Comparison of ENCODE assay signal across 12 cellular contexts in the genomic region with DNA sequence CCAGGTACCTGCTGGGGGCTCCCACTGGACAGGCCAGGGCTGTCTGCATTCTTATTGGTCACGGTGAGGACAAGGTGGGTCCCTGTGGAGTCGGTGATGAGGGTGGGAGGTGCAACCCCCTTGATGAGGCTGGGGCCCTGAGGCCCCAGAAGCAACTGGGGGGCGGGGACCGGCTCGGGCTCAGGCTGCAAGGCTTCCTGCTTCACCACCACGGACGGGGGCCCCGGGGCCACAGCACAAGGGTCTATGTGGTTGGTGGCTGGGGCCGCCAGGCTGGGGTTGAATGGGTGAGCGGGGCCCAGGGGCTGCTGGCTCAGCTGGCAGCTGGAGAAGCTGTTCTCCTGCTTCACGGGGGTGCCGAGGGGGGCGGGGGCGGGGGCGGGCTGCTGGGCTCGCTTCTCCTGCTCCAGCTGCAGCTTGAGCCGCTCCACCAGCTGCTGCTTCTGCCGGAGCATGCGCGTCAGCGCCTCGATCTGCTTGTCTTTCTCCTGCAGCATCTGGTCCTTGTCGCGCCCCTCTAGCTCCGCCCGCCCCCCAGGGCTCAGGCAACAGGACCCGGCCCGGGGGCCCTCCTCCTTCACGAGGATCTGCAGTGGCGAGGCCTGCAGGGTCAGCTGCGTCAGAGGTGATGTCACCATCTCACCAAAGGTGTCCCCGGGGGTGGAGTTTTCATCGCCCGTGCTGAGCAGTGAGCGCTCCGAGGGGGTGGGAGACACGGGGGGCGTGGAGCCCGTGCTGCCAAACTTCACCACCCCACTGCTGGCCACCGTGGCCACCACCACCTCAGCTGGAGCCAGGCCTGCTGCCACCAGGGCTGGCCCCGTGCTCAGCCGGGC. TPM values are rescaled to one million over a fixed set of nuclear protein-coding genes. Genes with fewer than 3 reads are reported as not detected.
DNase-seq lines count a peak whose midpoint lies in the region; ATAC-seq and TF ChIP-seq lines count a peak whose summit lies in the region.
"Had no signal": no experiment of that assay in that cellular context is flagged by ENCODE, and none has a peak within 500 bp of the region (broad histone marks: within the 10 kb centered on the region; RNA-seq: fewer than 3 reads in every experiment).

No MANE protein-coding gene starts in this region.

- intact Hi-C loops in left ventricle myocardium inferior (cut with micrococcal nuclease), result no loop called here

- H3K4me1 Mint-ChIP-seq in T-cell, result peaks cover 24 to 48% (median 35%) of the 10 kb centered on the region in 3 donors

- H3K36me3 ChIP-seq in BE2C (peaks cover 38% of the 10 kb centered on the region), left ventricle myocardium inferior (peaks cover 75% of the 10 kb centered on the region)

- H3K27me3 ChIP-seq in BE2C (no peaks in the 10 kb centered on the region), left ventricle myocardium inferior (ENCODE audit: low read depth) (no peaks in the 10 kb centered on the region)
- H3K27me3 ChIP-seq: suprapubic skin had no signal

- H3K9me3 Mint-ChIP-seq in T-cell, result no peaks in the 10 kb centered on the region

- TF ChIP-seq POLR2A in erythroblast (IDR thresholded peaks at IDR 0.05; ENCODE audit: low read length), result no peak

- H3K36me3 Mint-ChIP-seq in T-cell, result peaks cover 46% of the 10 kb centered on the region

- CTCF ChIA-PET in T-cell (lab: Charles Lee), result interaction anchor here in 1 of 2 donors (0.6 kb wide), 1 partner anchor 423 kb away, joined by 8 read pairs; no protein-coding TSS in a partner anchor

- peaks cover 11% of the 10 kb centered on the region for H3K4me1 ChIP-seq in BE2C
- H3K4me1 ChIP-seq in left ventricle myocardium inferior, result peaks cover 11% of the 10 kb centered on the region

- ATAC-seq in T-cell (replicated peaks in 1 of 4) (peak in 1 of 4 experiments; percentile 81), GM18870 (IDR thresholded peaks at IDR 0.05; ENCODE audit: unreplicated experiment) (no peak)

- H3K27me3 Mint-ChIP-seq in T-cell, result no peaks in the 10 kb centered on the region

- TF ChIP-seq CTCF in BE2C (IDR thresholded peaks at IDR 0.05; ENCODE audit: low read depth, low read length), result no peak
- no peak for TF ChIP-seq CTCF in left ventricle myocardium inferior (IDR thresholded peaks at IDR 0.05; ENCODE audit: borderline replicate concordance)

- H3K9me3 ChIP-seq in BE2C, result no peaks in the 10 kb centered on the region
- no peaks in the 10 kb centered on the region for H3K9me3 ChIP-seq in left ventricle myocardium inferior (replicated peaks)
- H3K9me3 ChIP-seq: suprapubic skin had no signal

- H3K4me3 Mint-ChIP-seq in T-cell, result no peak overlapping the region

- DNase-seq in BE2C, result peak; percentile 96
- peak; percentile 91 for DNase-seq in NAMALWA (ENCODE audit: low spot score)
- DNase-seq in T-cell, result peak in 24 of 34 experiments; percentile 6 to 60 (median 28)
- peak; percentile 29 for DNase-seq in left ventricle myocardium inferior
- DNase-seq in activated CD4-positive, alpha-beta T cell treated with anti-CD3 and anti-CD28 coated beads, Interleukin-2, amount 50 U/mL, for 48 hours, result no peak
- DNase-seq in erythroblast (lab: John Stamatoyannopoulos, UW), result no peak
- no peak for DNase-seq in stimulated activated naive CD4-positive, alpha-beta T cell treated with Interleukin-2 at 50 U/mL for 16 hours (lab: John Stamatoyannopoulos, UW)
- DNase-seq: activated naive CD4-positive, alpha-beta T cell treated with Interleukin-2 at 50 U/mL for 16 hours; KBM-7 had no signal

- no peak overlapping the region for H3K27ac ChIP-seq in left ventricle myocardium inferior (replicated peaks)
- H3K27ac ChIP-seq: suprapubic skin, VCaP had no signal

- H3K4me3 ChIP-seq in BE2C (ENCODE audit: low read depth, low read length) (no peak overlapping the region), left ventricle myocardium inferior (no peak overlapping the region)
- H3K4me3 ChIP-seq: suprapubic skin had no signal

- H3K27ac Mint-ChIP-seq in T-cell, result peak overlapping the region in 1 of 2 donors; percentile 58

- POLR2A ChIA-PET in T-cell (lab: Charles Lee), result interaction anchor here (0.6 kb wide), 2 partner anchors 1077 to 1747 kb away, joined by 3 read pairs; no protein-coding TSS in a partner anchor

RNA-seq across cellular contexts. Expression of a gene that starts 48.2 kb away (rescaled TPM):
- polyA plus RNA-seq in BE2C (2012; ENCODE audit: insufficient read depth, insufficient read length, low read depth), result 118 TPM
- total RNA-seq in T-cell, result 100 to 1,000 TPM in 3 of 5 donors, 10 to 100 TPM in 2; 89.4 to 116 (median 101) TPM
- total RNA-seq in left ventricle myocardium inferior, result 40.4 TPM

Comparison
In these comparisons a context has a peak if more than half of its experiments do, and no peak if none do; other contexts are left out.
1. DNase-seq: peak in BE2C (single experiment), NAMALWA (single experiment), T-cell (24 of 34) and left ventricle myocardium inferior (single experiment); none in activated CD4-positive, alpha-beta T cell treated with anti-CD3 and anti-CD28 coated beads, Interleukin-2, amount 50 U/mL, for 48 hours (0 of 2), erythroblast (0 of 2) and stimulated activated naive CD4-positive, alpha-beta T cell treated with Interleukin-2 at 50 U/mL for 16 hours (single experiment).